17 cellular contexts compared by ENCODE assay signal in the genomic region with DNA sequence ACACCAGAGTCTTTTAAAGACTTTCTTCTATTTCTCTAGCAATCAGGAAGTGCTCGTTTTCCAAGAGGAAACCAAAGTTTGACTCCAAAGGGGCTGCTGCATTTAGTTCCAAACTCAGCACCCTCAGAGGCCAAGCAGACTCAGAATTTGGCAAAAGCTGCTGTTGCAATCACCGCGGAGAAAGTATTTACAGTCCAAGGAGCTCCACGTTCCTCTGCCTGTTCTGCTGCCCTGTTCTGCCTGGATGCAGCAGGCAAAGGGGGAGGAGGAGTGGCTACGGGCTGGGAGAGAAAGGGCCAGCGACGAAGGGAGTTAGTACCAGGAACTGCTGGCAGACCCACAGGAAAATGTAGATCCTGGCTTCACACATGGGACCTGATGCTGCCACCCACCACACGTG.
DNase-seq lines count a peak whose midpoint lies in the region; ATAC-seq lines count a peak whose summit lies in the region.
"Had no signal": no experiment of that assay in that cellular context is flagged by ENCODE, and none has a peak within 500 bp of the region (broad histone marks: within the 10 kb centered on the region; RNA-seq: fewer than 3 reads in every experiment).

No MANE protein-coding gene starts in this region.

- WGBS in mesendoderm (ENCODE audit: extremely low coverage, insufficient coverage, low lambda C conversion rate): no CpG with 5 or more reads among the region's 8 CpGs
- 3 to 5% methylated on average over 8 of the region's 8 CpGs for WGBS in aorta, 2 donors

- H3K79me2 ChIP-seq in mesendoderm (ENCODE audit: control insufficient read depth, insufficient read depth, low read length): no peaks in the 10 kb centered on the region

- H3K4me1 ChIP-seq in mesendoderm (ENCODE audit: control insufficient read depth, low read depth, low read length) (no peaks in the 10 kb centered on the region), aorta (ENCODE audit: control insufficient read depth in 1 of 2, insufficient read depth in 2 of 2, low read length in 2 of 2) (peaks cover 0 to 4% of the 10 kb centered on the region in 2 donors)

- H3K4me3 ChIP-seq in mesendoderm (ENCODE audit: low read length) (no peak overlapping the region), aorta (ENCODE audit: low read length in 2 of 2) (no peak overlapping the region)
- H3K4me3 ChIP-seq: dorsolateral prefrontal cortex, GM12878 had no signal

- no peak overlapping the region for H2BK120ac ChIP-seq in mesendoderm (ENCODE audit: low read depth, low read length)

- peak overlapping the region; percentile 10 for H3K56ac ChIP-seq in mesendoderm (ENCODE audit: low read length)

- no peak overlapping the region for H3K18ac ChIP-seq in mesendoderm (ENCODE audit: low read length)

- H3K36me3 ChIP-seq in mesendoderm (ENCODE audit: control insufficient read depth, insufficient read depth, low read length): no peaks in the 10 kb centered on the region
- H3K36me3 ChIP-seq in aorta (ENCODE audit: control insufficient read depth in 1 of 2, insufficient read depth in 2 of 2, low read length in 1 of 2): no peaks in the 10 kb centered on the region

- no peak overlapping the region for H3K9ac ChIP-seq in mesendoderm (ENCODE audit: low read length)

- no peak overlapping the region for H2BK5ac ChIP-seq in mesendoderm (ENCODE audit: low read length)

- no peak overlapping the region for H2AK5ac ChIP-seq in mesendoderm (ENCODE audit: low read length)

- H3K27ac ChIP-seq in mesendoderm (ENCODE audit: low read depth, low read length) (no peak overlapping the region), aorta (ENCODE audit: low read depth in 1 of 2, low read length in 2 of 2) (no peak overlapping the region)
- H3K27ac ChIP-seq: dorsolateral prefrontal cortex had no signal

- H3K79me1 ChIP-seq in mesendoderm (ENCODE audit: low read length): no peaks in the 10 kb centered on the region

- H3K4ac ChIP-seq in mesendoderm (ENCODE audit: low read depth, low read length): no peak overlapping the region

- H2BK15ac ChIP-seq in mesendoderm (replicated peaks; ENCODE audit: low read depth): no peak overlapping the region

- H4K8ac ChIP-seq in mesendoderm (ENCODE audit: low read depth, low read length): no peak overlapping the region

- ATAC-seq in Right ventricle myocardium superior (ENCODE audit: poor library complexity): peak; percentile 91
- peak; percentile 62 for ATAC-seq in aorta (ENCODE audit: low FRiP score)
- ATAC-seq: CD8-positive, alpha-beta T cell; GM12878 had no signal

- H3K9me3 ChIP-seq in aorta (ENCODE audit: control insufficient read depth, low read length): no peaks in the 10 kb centered on the region

- H3K27me3 ChIP-seq in mesendoderm (ENCODE audit: insufficient read depth, low read length, poor library complexity) (no peaks in the 10 kb centered on the region), aorta (ENCODE audit: control insufficient read depth in 1 of 2, insufficient read depth in 2 of 2, low read length in 1 of 2) (no peaks in the 10 kb centered on the region)

- peak; percentile 40 for DNase-seq in activated CD8-positive, alpha-beta memory T cell treated with anti-CD3 and anti-CD28 coated beads for 24 hours
- DNase-seq in activated CD8-positive, alpha-beta memory T cell treated with anti-CD3 and anti-CD28 coated beads, Interleukin-2, amount 50 U/mL, for 4 hours: no peak
- DNase-seq in Right ventricle myocardium superior (peak; percentile 51), mesendoderm (peak; percentile 27), aorta (peak in 1 of 2 donors; percentile 72), SK-N-DZ (ENCODE audit: low spot score) (no peak), middle frontal gyrus (ENCODE audit: extremely low spot score, low spot score) (no peak), T-helper 1 cell (no peak)
- DNase-seq: activated gamma-delta T cell; CD8-positive, alpha-beta T cell; EL; HFFc6; mesenchymal stem cell; NCI-H1417 treated with DMSO at 0.1 percent for 48 hours; NCI-H510A had no signal

- no peak overlapping the region for H3K23ac ChIP-seq in mesendoderm (ENCODE audit: low read length)

- intact Hi-C loops in Right ventricle myocardium superior (cut with DNase I) (no loop called here), aorta (cut with DNase I) (no loop called here)

- H3K4me2 ChIP-seq in mesendoderm (ENCODE audit: low read length): no peak overlapping the region

- no peak overlapping the region for H4K5ac ChIP-seq in mesendoderm (ENCODE audit: low read length)

Comparison
In these comparisons a context has a peak if more than half of its experiments do, and no peak if none do; other contexts are left out.
1. DNase-seq: peak in activated CD8-positive, alpha-beta memory T cell treated with anti-CD3 and anti-CD28 coated beads for 24 hours (single experiment), Right ventricle myocardium superior (single experiment) and mesendoderm (single experiment); none in activated CD8-positive, alpha-beta memory T cell treated with anti-CD3 and anti-CD28 coated beads, Interleukin-2, amount 50 U/mL, for 4 hours (single experiment), SK-N-DZ (single experiment), middle frontal gyrus (single experiment) and T-helper 1 cell (0 of 5).